1 cellular context compared by ENCODE assay signal in the genomic region with DNA sequence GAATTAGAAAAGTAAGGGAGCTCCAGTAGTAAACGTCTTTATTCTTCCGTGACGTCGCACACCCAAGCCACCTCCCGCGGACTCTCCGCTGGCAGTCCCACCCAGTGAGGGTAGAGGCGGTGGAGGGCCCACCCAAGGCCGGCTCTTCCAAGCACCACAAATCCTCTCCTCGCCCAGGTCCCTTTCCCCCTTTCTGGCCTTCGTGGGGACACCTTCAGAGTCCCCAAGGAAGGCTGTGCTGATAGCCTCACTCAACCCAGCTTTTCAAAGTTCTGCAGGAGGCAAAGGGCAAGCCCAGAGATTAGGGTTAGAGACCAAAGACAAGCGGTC.
TF ChIP-seq lines count a peak whose summit lies in the region.

No MANE protein-coding gene starts in this region.

TF ChIP-seq in H1, 55 proteins besides CTCF, POLR2A, EP300 and RAD21:
- TF ChIP-seq PHF8 (conservative IDR thresholded peaks at IDR 0.05; ENCODE audit: low read depth, low read length) (peak; percentile 57; the same call in 1 of the 2 replicates), SAP30 (IDR thresholded peaks at IDR 0.05; ENCODE audit: insufficient read depth, insufficient replicate concordance, low read length) (peak; percentile 7), GABPA (IDR thresholded peaks at IDR 0.05; ENCODE audit: borderline replicate concordance, insufficient read depth, low read length) (no peak)
